9 cellular contexts compared by ENCODE assay signal in the genomic region with DNA sequence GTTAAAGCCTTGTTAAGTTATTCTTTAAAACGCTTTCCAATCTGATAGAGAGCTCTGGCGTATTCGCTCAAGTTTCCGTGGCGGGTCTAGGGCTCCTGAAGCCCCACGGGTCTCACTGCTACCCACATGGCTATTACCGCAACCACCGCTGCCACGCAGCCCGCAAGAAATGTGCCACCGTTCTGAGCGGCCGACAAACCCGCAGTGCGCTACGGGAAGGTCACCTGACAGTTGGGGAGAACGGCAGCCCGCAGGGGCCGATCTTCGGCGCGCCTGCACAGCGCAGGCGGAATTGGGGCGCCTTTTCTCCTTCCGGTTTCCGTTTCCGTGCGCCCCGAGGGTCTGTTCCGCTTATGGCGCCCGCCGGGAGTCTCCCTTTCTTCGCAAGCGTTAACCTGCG.
DNase-seq lines count a peak whose midpoint lies in the region; ATAC-seq and TF ChIP-seq lines count a peak whose summit lies in the region.
"Had no signal": no experiment of that assay in that cellular context is flagged by ENCODE, and none has a peak within 500 bp of the region (broad histone marks: within the 10 kb centered on the region; RNA-seq: fewer than 3 reads in every experiment).

No MANE protein-coding gene starts in this region.

- WGBS in SK-N-SH (ENCODE audit: low lambda C conversion rate) = 14% methylated on average over 29 of the region's 37 CpGs
- WGBS in smooth muscle cell (ENCODE audit: low lambda C conversion rate) = 89% methylated on average over 37 of the region's 37 CpGs

- H3K9me3 Mint-ChIP-seq in activated CD4-positive, alpha-beta memory T cell treated with anti-CD3 and anti-CD28 coated beads for 36 hours = peaks cover 25% of the 10 kb centered on the region

- H3K9me2 ChIP-seq in SK-N-SH (no peaks in the 10 kb centered on the region), MM.1S (replicated peaks; ENCODE audit: insufficient read depth, low read length) (no peaks in the 10 kb centered on the region)

- intact Hi-C loops in activated CD4-positive, alpha-beta memory T cell treated with anti-CD3 and anti-CD28 coated beads for 36 hours (cut with micrococcal nuclease) = no loop called here

- H3K9ac ChIP-seq in SK-N-SH = peak overlapping the region; percentile 57; the same call in 1 of the 2 replicates
- H3K9ac ChIP-seq in smooth muscle cell (ENCODE audit: low read depth) = no peak overlapping the region
- no peak overlapping the region for H3K9ac ChIP-seq in MM.1S (ENCODE audit: low read length)
- H3K9ac ChIP-seq: parathyroid adenoma had no signal

- H3K27ac ChIP-seq in C4-2B (peak overlapping the region; percentile 65), SK-N-SH (ENCODE audit: low read depth in 2 of 2, low read length in 1 of 2) (peak overlapping the region; percentile 18 to 43; a peak in 3 of 4 replicates), smooth muscle cell (ENCODE audit: low read depth) (no peak overlapping the region), MM.1S (ENCODE audit: low read length) (no peak overlapping the region)
- H3K27ac ChIP-seq: parathyroid adenoma had no signal

- no peak overlapping the region for H3K27ac Mint-ChIP-seq in activated CD4-positive, alpha-beta memory T cell treated with anti-CD3 and anti-CD28 coated beads for 36 hours

- H2AFZ ChIP-seq in SK-N-SH (ENCODE audit: low read depth) (peak overlapping the region; percentile 94), smooth muscle cell (ENCODE audit: low read depth) (no peak overlapping the region), MM.1S (ENCODE audit: low read length) (no peak overlapping the region)
- H2AFZ ChIP-seq: parathyroid adenoma had no signal

- CTCF ChIA-PET in SK-N-SH (lab: Yijun Ruan, JAX) = no interaction called here
- CTCF ChIA-PET in activated CD4-positive, alpha-beta memory T cell treated with anti-CD3 and anti-CD28 coated beads for 36 hours (lab: Charles Lee) = no interaction called here

- ATAC-seq in GM21528 (IDR thresholded peaks at IDR 0.05; ENCODE audit: low FRiP score, unreplicated experiment) = no peak

- H3K9me3 ChIP-seq in SK-N-SH = no peaks in the 10 kb centered on the region
- no peaks in the 10 kb centered on the region for H3K9me3 ChIP-seq in smooth muscle cell (replicated peaks; ENCODE audit: low read depth)
- no peaks in the 10 kb centered on the region for H3K9me3 ChIP-seq in MM.1S (replicated peaks; ENCODE audit: insufficient read depth, low read length)

- TF ChIP-seq CTCF in C4-2B (conservative IDR thresholded peaks at IDR 0.05) = no peak
- no peak for TF ChIP-seq CTCF in SK-N-SH (IDR thresholded peaks at IDR 0.05)
- TF ChIP-seq CTCF in smooth muscle cell (IDR thresholded peaks at IDR 0.05; ENCODE audit: borderline replicate concordance, insufficient read depth, poor library complexity, severe bottlenecking) = no peak
- no peak for TF ChIP-seq CTCF in MM.1S (IDR thresholded peaks at IDR 0.05; ENCODE audit: low read length)

- peak overlapping the region; percentile 48 to 60 for H3K4me3 ChIP-seq in SK-N-SH (ENCODE audit: low read depth in 2 of 2, low read length in 1 of 2)
- no peak overlapping the region for H3K4me3 ChIP-seq in smooth muscle cell
- H3K4me3 ChIP-seq in MM.1S (ENCODE audit: low read length) = no peak overlapping the region

- no peaks in the 10 kb centered on the region for H3K4me1 ChIP-seq in SK-N-SH (ENCODE audit: control insufficient read depth in 1 of 2, insufficient read depth in 2 of 2, low read depth in 1 of 2, low read length in 1 of 2)
- no peaks in the 10 kb centered on the region for H3K4me1 ChIP-seq in smooth muscle cell (ENCODE audit: low read depth)
- no peaks in the 10 kb centered on the region for H3K4me1 ChIP-seq in MM.1S (ENCODE audit: low read length)
- H3K4me1 ChIP-seq: parathyroid adenoma had no signal

- H3K79me2 ChIP-seq in SK-N-SH (ENCODE audit: insufficient read depth) (no peaks in the 10 kb centered on the region), smooth muscle cell (ENCODE audit: low read depth) (peaks cover 6% of the 10 kb centered on the region), MM.1S (ENCODE audit: low read length) (no peaks in the 10 kb centered on the region)
- H3K79me2 ChIP-seq: parathyroid adenoma had no signal

- POLR2A ChIA-PET in SK-N-SH (lab: Yijun Ruan, JAX) = no interaction called here
- POLR2A ChIA-PET in activated CD4-positive, alpha-beta memory T cell treated with anti-CD3 and anti-CD28 coated beads for 36 hours (lab: Charles Lee) = no interaction called here

- TF ChIP-seq RAD21 in SK-N-SH (IDR thresholded peaks at IDR 0.05; ENCODE audit: low read length) = no peak

- H4K20me1 ChIP-seq in SK-N-SH (ENCODE audit: insufficient read depth) (no peaks in the 10 kb centered on the region), smooth muscle cell (ENCODE audit: low read depth) (peaks cover 10% of the 10 kb centered on the region), MM.1S (ENCODE audit: insufficient read depth, low read length) (no peaks in the 10 kb centered on the region)

- DNase-seq in SK-N-SH = peak; percentile 57
- DNase-seq in fibroblast of gingiva (ENCODE audit: low read depth) = peak; percentile 5
- DNase-seq in pons (ENCODE audit: low spot score) = peak; percentile 11
- no peak for DNase-seq in smooth muscle cell (lab: John Stamatoyannopoulos, UW; ENCODE audit: unreplicated experiment)
- no peak for DNase-seq in MM.1S
- DNase-seq in activated CD4-positive, alpha-beta memory T cell treated with anti-CD3 and anti-CD28 coated beads for 36 hours = no peak

- H3K4me2 ChIP-seq in SK-N-SH (peak overlapping the region; percentile 74), smooth muscle cell (no peak overlapping the region), MM.1S (ENCODE audit: low read depth, low read length) (no peak overlapping the region)

- H3K36me3 ChIP-seq in SK-N-SH (replicated peaks in 1 of 2; ENCODE audit: control insufficient read depth in 1 of 2, insufficient read depth in 2 of 2, low read length in 1 of 2) (no peaks in the 10 kb centered on the region), smooth muscle cell (ENCODE audit: low read depth) (no peaks in the 10 kb centered on the region), MM.1S (replicated peaks; ENCODE audit: insufficient read depth, low read length) (no peaks in the 10 kb centered on the region)

- no peak overlapping the region for H3K4me3 Mint-ChIP-seq in activated CD4-positive, alpha-beta memory T cell treated with anti-CD3 and anti-CD28 coated beads for 36 hours

- H3F3A ChIP-seq in SK-N-SH (replicated peaks; ENCODE audit: insufficient read depth) (no peaks in the 10 kb centered on the region), smooth muscle cell (ENCODE audit: low read depth) (no peaks in the 10 kb centered on the region), MM.1S (ENCODE audit: insufficient read depth, low read length) (no peaks in the 10 kb centered on the region)

- no peaks in the 10 kb centered on the region for H3K27me3 ChIP-seq in SK-N-SH (ENCODE audit: insufficient read depth)
- H3K27me3 ChIP-seq in smooth muscle cell (ENCODE audit: low read depth) = no peaks in the 10 kb centered on the region
- H3K27me3 ChIP-seq in MM.1S (replicated peaks; ENCODE audit: insufficient read depth, low read length) = no peaks in the 10 kb centered on the region

- TF ChIP-seq EP300 in SK-N-SH (IDR thresholded peaks at IDR 0.05; ENCODE audit: borderline replicate concordance in 1 of 2, low read depth in 1 of 2, low read length in 1 of 2) = no peak

- H3K27me3 Mint-ChIP-seq in activated CD4-positive, alpha-beta memory T cell treated with anti-CD3 and anti-CD28 coated beads for 36 hours = peaks cover 2% of the 10 kb centered on the region

- no peaks in the 10 kb centered on the region for H3K4me1 Mint-ChIP-seq in activated CD4-positive, alpha-beta memory T cell treated with anti-CD3 and anti-CD28 coated beads for 36 hours (ENCODE audit: low read depth)

- peaks cover 3% of the 10 kb centered on the region for H3K36me3 Mint-ChIP-seq in activated CD4-positive, alpha-beta memory T cell treated with anti-CD3 and anti-CD28 coated beads for 36 hours

TF ChIP-seq in SK-N-SH, 30 proteins besides CTCF, POLR2A, EP300 and RAD21 (continues in another document):
- TF ChIP-seq RXRA (IDR thresholded peaks at IDR 0.05; ENCODE audit: borderline replicate concordance, low read depth) (no peak), SMC3 (IDR thresholded peaks at IDR 0.05; ENCODE audit: low read depth, low read length) (no peak), ELF1 (IDR thresholded peaks at IDR 0.05) (peak; percentile 71; the same call in 1 of the 2 replicates), TAF1 (IDR thresholded peaks at IDR 0.05; ENCODE audit: borderline replicate concordance, low read depth, low read length) (peak; percentile 66; the same call in 1 of the 2 replicates), NFIC (IDR thresholded peaks at IDR 0.05; ENCODE audit: borderline replicate concordance) (no peak), MXI1 (IDR thresholded peaks at IDR 0.05; ENCODE audit: low read depth, low read length) (no peak), GABPA (IDR thresholded peaks at IDR 0.05; ENCODE audit: low read depth) (peak; percentile 79), FOSL2 (IDR thresholded peaks at IDR 0.05; ENCODE audit: borderline replicate concordance, low read depth) (no peak)
- TF ChIP-seq, protein P1, sequence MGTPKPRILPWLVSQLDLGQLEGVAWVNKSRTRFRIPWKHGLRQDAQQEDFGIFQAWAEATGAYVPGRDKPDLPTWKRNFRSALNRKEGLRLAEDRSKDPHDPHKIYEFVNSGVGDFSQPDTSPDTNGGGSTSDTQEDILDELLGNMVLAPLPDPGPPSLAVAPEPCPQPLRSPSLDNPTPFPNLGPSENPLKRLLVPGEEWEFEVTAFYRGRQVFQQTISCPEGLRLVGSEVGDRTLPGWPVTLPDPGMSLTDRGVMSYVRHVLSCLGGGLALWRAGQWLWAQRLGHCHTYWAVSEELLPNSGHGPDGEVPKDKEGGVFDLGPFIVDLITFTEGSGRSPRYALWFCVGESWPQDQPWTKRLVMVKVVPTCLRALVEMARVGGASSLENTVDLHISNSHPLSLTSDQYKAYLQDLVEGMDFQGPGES (IDR thresholded peaks at IDR 0.05; ENCODE audit: low read depth, low read length) = no peak
- TF ChIP-seq, protein P2, sequence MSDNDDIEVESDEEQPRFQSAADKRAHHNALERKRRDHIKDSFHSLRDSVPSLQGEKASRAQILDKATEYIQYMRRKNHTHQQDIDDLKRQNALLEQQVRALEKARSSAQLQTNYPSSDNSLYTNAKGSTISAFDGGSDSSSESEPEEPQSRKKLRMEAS (IDR thresholded peaks at IDR 0.05; ENCODE audit: low read depth) = peak; percentile 60; the same call in 1 of the 2 replicates
- TF ChIP-seq, protein P3, sequence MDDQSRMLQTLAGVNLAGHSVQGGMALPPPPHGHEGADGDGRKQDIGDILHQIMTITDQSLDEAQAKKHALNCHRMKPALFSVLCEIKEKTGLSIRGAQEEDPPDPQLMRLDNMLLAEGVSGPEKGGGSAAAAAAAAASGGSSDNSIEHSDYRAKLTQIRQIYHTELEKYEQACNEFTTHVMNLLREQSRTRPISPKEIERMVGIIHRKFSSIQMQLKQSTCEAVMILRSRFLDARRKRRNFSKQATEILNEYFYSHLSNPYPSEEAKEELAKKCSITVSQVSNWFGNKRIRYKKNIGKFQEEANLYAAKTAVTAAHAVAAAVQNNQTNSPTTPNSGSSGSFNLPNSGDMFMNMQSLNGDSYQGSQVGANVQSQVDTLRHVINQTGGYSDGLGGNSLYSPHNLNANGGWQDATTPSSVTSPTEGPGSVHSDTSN (IDR thresholded peaks at IDR 0.05) = no peak

Comparison
In these comparisons a context has a peak if more than half of its experiments do, and no peak if none do; other contexts are left out.
1. H3K27ac ChIP-seq: peak in C4-2B (single experiment) and SK-N-SH (2 of 2); none in smooth muscle cell (single experiment) and MM.1S (single experiment).
2. DNase-seq: peak in SK-N-SH (single experiment), fibroblast of gingiva (single experiment) and pons (single experiment); none in smooth muscle cell (single experiment), MM.1S (single experiment) and activated CD4-positive, alpha-beta memory T cell treated with anti-CD3 and anti-CD28 coated beads for 36 hours (single experiment).
3. H3K4me3 ChIP-seq: peak in SK-N-SH (2 of 2); none in smooth muscle cell (single experiment) and MM.1S (single experiment).